16 cellular contexts compared by ENCODE assay signal in the genomic region with DNA sequence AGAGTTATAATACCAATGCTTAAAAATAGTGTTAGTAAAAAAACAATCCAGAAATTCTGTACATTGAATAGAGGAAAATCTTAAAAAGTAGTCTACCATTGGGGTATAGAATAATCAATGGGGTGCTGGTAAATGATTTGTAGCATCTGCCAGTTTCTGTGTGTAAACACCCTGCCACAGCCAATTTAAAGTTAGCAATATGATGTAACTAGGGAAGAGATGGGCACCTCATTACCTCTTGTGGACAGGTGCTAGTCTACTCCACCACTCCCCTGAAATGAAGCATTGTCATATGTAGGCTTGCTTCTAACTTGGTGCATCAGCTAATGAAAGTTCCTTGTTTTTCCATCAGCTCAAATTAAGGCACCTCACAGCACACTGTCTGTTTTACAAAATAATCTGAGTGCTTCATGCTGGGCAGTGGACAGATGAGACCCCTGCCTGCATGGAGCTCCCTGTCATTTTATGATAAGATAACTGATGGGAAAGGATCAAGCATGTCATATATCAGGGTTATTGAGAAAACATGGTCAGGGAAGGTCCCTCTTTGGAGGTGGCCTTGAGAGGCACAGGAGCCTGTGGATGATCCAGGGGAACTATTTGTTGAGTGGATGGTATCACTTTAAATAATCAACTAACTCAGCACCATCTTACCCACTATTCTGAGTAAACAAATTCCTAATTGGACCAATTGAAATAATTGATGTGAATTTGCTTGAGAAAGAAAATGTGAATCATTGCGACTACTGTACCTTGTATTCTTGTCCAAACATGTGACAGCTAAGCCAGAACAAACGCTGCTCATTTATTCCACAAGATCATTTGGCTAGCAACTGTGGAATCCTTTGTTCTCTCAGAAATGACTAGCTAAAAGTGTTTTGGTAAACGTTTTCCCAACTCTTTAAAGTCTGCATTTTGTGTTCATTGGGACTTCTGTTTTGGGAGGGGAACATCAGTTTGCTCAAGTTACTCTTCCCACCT. TPM values are rescaled to one million over a fixed set of nuclear protein-coding genes. Genes with fewer than 3 reads are reported as not detected.
A peak's percentile ranks its signal among the peaks of the same experiment; 100 is the strongest.
DNase-seq lines count a peak whose midpoint lies in the region; ATAC-seq and TF ChIP-seq lines count a peak whose summit lies in the region.
"Had no signal": no experiment of that assay in that cellular context is flagged by ENCODE, and none has a peak within 500 bp of the region (broad histone marks: within the 10 kb centered on the region; RNA-seq: fewer than 3 reads in every experiment).

No MANE protein-coding gene starts in this region.

- 28% methylated on average over 3 of the region's 3 CpGs for WGBS in suprapubic skin

- no peaks in the 10 kb centered on the region for H3K9me3 ChIP-seq in suprapubic skin
- H3K9me3 ChIP-seq: A549, SJSA1, vagina had no signal

- peak overlapping the region; percentile 83 for H3K27ac ChIP-seq in angular gyrus (ENCODE audit: low read depth, low read length)
- H3K27ac ChIP-seq in suprapubic skin = peak overlapping the region; percentile 65
- H3K27ac ChIP-seq: A549, SJSA1, vagina had no signal

- H3K27ac Mint-ChIP-seq in activated T-cell treated with anti-CD3 and anti-CD28 coated beads, Interleukin-2, amount 50 U/mL, for 24 hours = peak overlapping the region; percentile 22
- no peak overlapping the region for H3K27ac Mint-ChIP-seq in activated T-cell treated with anti-CD3 and anti-CD28 coated beads, Interleukin-2, amount 50 U/mL, for 72 hours
- H3K27ac Mint-ChIP-seq: activated naive CD4-positive, alpha-beta T cell treated with anti-CD3 and anti-CD28 coated beads, Interleukin-2, amount 50 U/mL, for 72 hours; memory B cell had no signal

- no peak for ATAC-seq in activated T-cell treated with anti-CD3 and anti-CD28 coated beads, Interleukin-2, amount 50 U/mL, for 72 hours (replicated peaks in 1 of 2)
- ATAC-seq in GM19395 (IDR thresholded peaks at IDR 0.05; ENCODE audit: unreplicated experiment) = no peak
- ATAC-seq: A549; activated naive CD4-positive, alpha-beta T cell treated with anti-CD3 and anti-CD28 coated beads, Interleukin-2, amount 50 U/mL, for 72 hours; stimulated activated naive CD8-positive, alpha-beta T cell treated with anti-CD3 and anti-CD28 coated beads, Interleukin-15, Interleukin-2, amounts not matched to agents 100 U/mL and 50 U/mL, for 24 hours had no signal

- TF ChIP-seq CTCF in suprapubic skin (IDR thresholded peaks at IDR 0.05) = no peak

- no peak for TF ChIP-seq EP300 in suprapubic skin (IDR thresholded peaks at IDR 0.05)

- DNase-seq in activated T-cell treated with anti-CD3 and anti-CD28 coated beads, Interleukin-2, amount 50 U/mL, for 24 hours = no peak
- no peak for DNase-seq in activated T-cell treated with anti-CD3 and anti-CD28 coated beads, Interleukin-2, amount 50 U/mL, for 72 hours
- DNase-seq in inferior parietal cortex (ENCODE audit: extremely low spot score) = peak; percentile 45
- DNase-seq in suprapubic skin (ENCODE audit: low spot score in 2 of 2) = no peak
- no peak for DNase-seq in activated effector memory CD4-positive, alpha-beta T cell treated with anti-CD3 and anti-CD28 coated beads, Interleukin-2, amount 50 U/mL, for 16 hours
- no peak for DNase-seq in cerebellar cortex (ENCODE audit: low spot score)
- DNase-seq: activated CD4-positive, alpha-beta T cell treated with anti-CD3 and anti-CD28 coated beads for 48 hours; NCI-H2227 treated with DMSO at 0.1 percent for 48 hours; stimulated activated naive CD8-positive, alpha-beta T cell treated with anti-CD3 and anti-CD28 coated beads, Interleukin-15, Interleukin-2, amounts not matched to agents 100 U/mL and 50 U/mL, for 24 hours had no signal

- no peaks in the 10 kb centered on the region for H3K9me3 Mint-ChIP-seq in activated T-cell treated with anti-CD3 and anti-CD28 coated beads, Interleukin-2, amount 50 U/mL, for 24 hours
- no peaks in the 10 kb centered on the region for H3K9me3 Mint-ChIP-seq in activated T-cell treated with anti-CD3 and anti-CD28 coated beads, Interleukin-2, amount 50 U/mL, for 72 hours
- H3K9me3 Mint-ChIP-seq: activated naive CD4-positive, alpha-beta T cell treated with anti-CD3 and anti-CD28 coated beads, Interleukin-2, amount 50 U/mL, for 72 hours; memory B cell had no signal

- peaks cover 79% of the 10 kb centered on the region for H3K36me3 ChIP-seq in suprapubic skin

- H3K27me3 ChIP-seq in suprapubic skin = no peaks in the 10 kb centered on the region
- H3K27me3 ChIP-seq: SJSA1, vagina had no signal

- H3K4me3 ChIP-seq in suprapubic skin = no peak overlapping the region
- H3K4me3 ChIP-seq: A549, SJSA1, vagina had no signal

- no peaks in the 10 kb centered on the region for H3K27me3 Mint-ChIP-seq in activated T-cell treated with anti-CD3 and anti-CD28 coated beads, Interleukin-2, amount 50 U/mL, for 24 hours
- no peaks in the 10 kb centered on the region for H3K27me3 Mint-ChIP-seq in activated T-cell treated with anti-CD3 and anti-CD28 coated beads, Interleukin-2, amount 50 U/mL, for 72 hours (ENCODE audit: low read depth)
- H3K27me3 Mint-ChIP-seq: memory B cell had no signal

- peaks cover 11% of the 10 kb centered on the region for H3K4me1 ChIP-seq in suprapubic skin
- H3K4me1 ChIP-seq: A549, SJSA1, vagina had no signal

- peaks cover 79% of the 10 kb centered on the region for H3K36me3 Mint-ChIP-seq in activated T-cell treated with anti-CD3 and anti-CD28 coated beads, Interleukin-2, amount 50 U/mL, for 24 hours (ENCODE audit: low read depth)
- H3K36me3 Mint-ChIP-seq in activated T-cell treated with anti-CD3 and anti-CD28 coated beads, Interleukin-2, amount 50 U/mL, for 72 hours (ENCODE audit: insufficient read depth in 2 of 2) = peaks cover 3 to 15% of the 10 kb centered on the region in 2 donors

- no peak overlapping the region for H3K4me3 Mint-ChIP-seq in activated T-cell treated with anti-CD3 and anti-CD28 coated beads, Interleukin-2, amount 50 U/mL, for 24 hours
- no peak overlapping the region for H3K4me3 Mint-ChIP-seq in activated T-cell treated with anti-CD3 and anti-CD28 coated beads, Interleukin-2, amount 50 U/mL, for 72 hours
- H3K4me3 Mint-ChIP-seq: memory B cell had no signal

- H3K4me1 Mint-ChIP-seq in activated T-cell treated with anti-CD3 and anti-CD28 coated beads, Interleukin-2, amount 50 U/mL, for 24 hours (ENCODE audit: low read depth) = no peaks in the 10 kb centered on the region
- H3K4me1 Mint-ChIP-seq in activated T-cell treated with anti-CD3 and anti-CD28 coated beads, Interleukin-2, amount 50 U/mL, for 72 hours (ENCODE audit: low read depth) = no peaks in the 10 kb centered on the region
- H3K4me1 Mint-ChIP-seq: memory B cell had no signal

- no peak for TF ChIP-seq POLR2A in suprapubic skin (IDR thresholded peaks at IDR 0.05)

RNA-seq across cellular contexts. Expression of gene CSE1L, which starts 45.9 kb away (rescaled TPM):
- total RNA-seq in activated T-cell treated with anti-CD3 and anti-CD28 coated beads, Interleukin-2, amount 50 U/mL, for 72 hours = 10 to 100 TPM; 54.7 to 61.3 TPM
- total RNA-seq in suprapubic skin = 10 to 100 TPM; 38.4 to 47.0 (median 42.6) TPM
